In genomic region chr11:17906436-17906835, GRCh38 we compare ENCODE assay signal across 8 cellular contexts.
DNase-seq lines count a peak whose midpoint lies in the region; ATAC-seq and TF ChIP-seq lines count a peak whose summit lies in the region.

No MANE protein-coding gene starts in this region.

- H3K27ac ChIP-seq in heart left ventricle (no peak overlapping the region), right atrium auricular region (no peak overlapping the region), PC-3 (ENCODE audit: low read length) (no peak overlapping the region)

- peaks cover 4% of the 10 kb centered on the region for H3K9me3 Mint-ChIP-seq in glutamatergic neuron (ENCODE audit: unreplicated experiment)
- no peaks in the 10 kb centered on the region for H3K9me3 Mint-ChIP-seq in type B pancreatic cell
- no peaks in the 10 kb centered on the region for H3K9me3 Mint-ChIP-seq in CD14-positive monocyte

- no TSS peak for BruUV-seq in PC-3 (replicated peaks; lab: Mats Ljungman, UMichigan)

- no peak overlapping the region for H3K4me2 ChIP-seq in PC-3 (ENCODE audit: low read length)

- TF ChIP-seq POLR2A in heart left ventricle (IDR thresholded peaks at IDR 0.05) = no peak

- CTCF ChIA-PET in PC-3 (lab: Charles Lee) = interaction anchor here (1.5 kb wide), 1 partner anchor 176 kb away, joined by 4 read pairs; no protein-coding TSS in a partner anchor

- no peaks in the 10 kb centered on the region for H3K4me1 ChIP-seq in heart left ventricle
- H3K4me1 ChIP-seq in right atrium auricular region = no peaks in the 10 kb centered on the region
- no peaks in the 10 kb centered on the region for H3K4me1 ChIP-seq in PC-3 (ENCODE audit: insufficient read depth, low read length)

- H3K36me3 Mint-ChIP-seq in glutamatergic neuron (ENCODE audit: unreplicated experiment) = no peaks in the 10 kb centered on the region
- peaks cover 2% of the 10 kb centered on the region for H3K36me3 Mint-ChIP-seq in type B pancreatic cell
- H3K36me3 Mint-ChIP-seq in CD14-positive monocyte = peaks cover 6 to 11% of the 10 kb centered on the region in 2 donors

- H3K27me3 Mint-ChIP-seq in glutamatergic neuron (ENCODE audit: unreplicated experiment) (peaks cover 2% of the 10 kb centered on the region), type B pancreatic cell (no peaks in the 10 kb centered on the region), CD14-positive monocyte (ENCODE audit: low read depth in 3 of 3) (peaks cover 0 to 1% (median 1%) of the 10 kb centered on the region in 3 donors)

- H3K4me3 Mint-ChIP-seq in glutamatergic neuron (ENCODE audit: unreplicated experiment) = no peak overlapping the region
- H3K4me3 Mint-ChIP-seq in type B pancreatic cell = no peak overlapping the region
- no peak overlapping the region for H3K4me3 Mint-ChIP-seq in CD14-positive monocyte

- no peak overlapping the region for H3K9ac ChIP-seq in PC-3 (ENCODE audit: low read length)

- H3K9me3 ChIP-seq in heart left ventricle (no peaks in the 10 kb centered on the region), right atrium auricular region (no peaks in the 10 kb centered on the region), PC-3 (ENCODE audit: low read length) (no peaks in the 10 kb centered on the region)

- no peaks in the 10 kb centered on the region for H3K36me3 ChIP-seq in heart left ventricle
- no peaks in the 10 kb centered on the region for H3K36me3 ChIP-seq in right atrium auricular region
- no peaks in the 10 kb centered on the region for H3K36me3 ChIP-seq in PC-3 (ENCODE audit: low read depth, low read length)

- H3K27ac Mint-ChIP-seq in glutamatergic neuron (ENCODE audit: unreplicated experiment) (no peak overlapping the region), type B pancreatic cell (no peak overlapping the region), CD14-positive monocyte (no peak overlapping the region)

- POLR2A ChIA-PET in PC-3 (lab: Charles Lee; ENCODE audit: unreplicated experiment) = no interaction called here

- H3K9me2 ChIP-seq in PC-3 (replicated peaks; ENCODE audit: low read length) = no peaks in the 10 kb centered on the region

- H3K27me3 ChIP-seq in heart left ventricle (no peaks in the 10 kb centered on the region), right atrium auricular region (no peaks in the 10 kb centered on the region), PC-3 (ENCODE audit: low read length) (no peaks in the 10 kb centered on the region)

- intact Hi-C loops in heart left ventricle (cut with DNase I) = no loop called here
- intact Hi-C loops in PC-3 (cut with micrococcal nuclease) = loop anchor here (2.0 to 10.0 kb wide), 2 partner anchors 146 to 172 kb away; partner anchors contain the start of gene KCNC1
- intact Hi-C loops in CD14-positive monocyte (cut with micrococcal nuclease) = no loop called here

- TF ChIP-seq CTCF in heart left ventricle (IDR thresholded peaks at IDR 0.05) (peak in 7 of 12 donors; percentile 14 to 35 (median 19)), right atrium auricular region (IDR thresholded peaks at IDR 0.05) (peak in 1 of 2 donors; percentile 42), PC-3 (conservative IDR thresholded peaks at IDR 0.05; ENCODE audit: low read depth, low read length) (peak; percentile 41), glutamatergic neuron (IDR thresholded peaks at IDR 0.05; ENCODE audit: partially characterized antibody, unreplicated experiment) (no peak), type B pancreatic cell (conservative IDR thresholded peaks at IDR 0.05) (peak; percentile 55), CD14-positive monocyte (IDR thresholded peaks at IDR 0.05) (no peak)

- no peaks in the 10 kb centered on the region for H4K20me1 ChIP-seq in PC-3 (ENCODE audit: low read length)

- peaks cover 21% of the 10 kb centered on the region for H3K4me1 Mint-ChIP-seq in glutamatergic neuron (ENCODE audit: low read depth, unreplicated experiment)
- no peaks in the 10 kb centered on the region for H3K4me1 Mint-ChIP-seq in type B pancreatic cell (ENCODE audit: unreplicated experiment)
- peaks cover 2% of the 10 kb centered on the region for H3K4me1 Mint-ChIP-seq in CD14-positive monocyte

- H2AFZ ChIP-seq in PC-3 (ENCODE audit: low read length) = no peak overlapping the region

- 79 to 85% (median 81%) methylated on average over 7 of the region's 7 CpGs for WGBS in heart left ventricle, 4 donors

- no peak for DNase-seq in heart left ventricle
- no peak for DNase-seq in right atrium auricular region (ENCODE audit: low spot score)
- peak; percentile 28 for DNase-seq in PC-3
- peak; percentile 71 for DNase-seq in glutamatergic neuron
- DNase-seq in type B pancreatic cell (ENCODE audit: extremely low spot score, unreplicated experiment) = no peak
- no peak for DNase-seq in CD14-positive monocyte (ENCODE audit: low spot score)

- ATAC-seq in heart left ventricle (peak in 1 of 4 donors; percentile 36), PC-3 (peak; percentile 50; the same call in 1 of the 2 replicates), HG02798 (IDR thresholded peaks at IDR 0.05; ENCODE audit: poor library complexity, unreplicated experiment) (no peak), GM21619 (IDR thresholded peaks at IDR 0.05; ENCODE audit: unreplicated experiment) (no peak)

- H3K79me2 ChIP-seq in PC-3 (ENCODE audit: low read length) = no peaks in the 10 kb centered on the region

- H3K4me3 ChIP-seq in heart left ventricle (no peak overlapping the region), right atrium auricular region (no peak overlapping the region), PC-3 (ENCODE audit: low read length) (no peak overlapping the region)

- no peaks in the 10 kb centered on the region for H3F3A ChIP-seq in PC-3 (ENCODE audit: low read length, unreplicated experiment)

Comparison
In these comparisons a context has a peak if more than half of its experiments do, and no peak if none do; other contexts are left out.
1. DNase-seq: peak in PC-3 (single experiment) and glutamatergic neuron (single experiment); none in heart left ventricle (0 of 5), right atrium auricular region (single experiment), type B pancreatic cell (single experiment) and CD14-positive monocyte (single experiment).
2. CTCF ChIP-seq: peak in heart left ventricle (7 of 12), PC-3 (single experiment) and type B pancreatic cell (single experiment); none in glutamatergic neuron (single experiment) and CD14-positive monocyte (single experiment).